ENCODE assay signal across 8 cellular contexts in the genomic region with DNA sequence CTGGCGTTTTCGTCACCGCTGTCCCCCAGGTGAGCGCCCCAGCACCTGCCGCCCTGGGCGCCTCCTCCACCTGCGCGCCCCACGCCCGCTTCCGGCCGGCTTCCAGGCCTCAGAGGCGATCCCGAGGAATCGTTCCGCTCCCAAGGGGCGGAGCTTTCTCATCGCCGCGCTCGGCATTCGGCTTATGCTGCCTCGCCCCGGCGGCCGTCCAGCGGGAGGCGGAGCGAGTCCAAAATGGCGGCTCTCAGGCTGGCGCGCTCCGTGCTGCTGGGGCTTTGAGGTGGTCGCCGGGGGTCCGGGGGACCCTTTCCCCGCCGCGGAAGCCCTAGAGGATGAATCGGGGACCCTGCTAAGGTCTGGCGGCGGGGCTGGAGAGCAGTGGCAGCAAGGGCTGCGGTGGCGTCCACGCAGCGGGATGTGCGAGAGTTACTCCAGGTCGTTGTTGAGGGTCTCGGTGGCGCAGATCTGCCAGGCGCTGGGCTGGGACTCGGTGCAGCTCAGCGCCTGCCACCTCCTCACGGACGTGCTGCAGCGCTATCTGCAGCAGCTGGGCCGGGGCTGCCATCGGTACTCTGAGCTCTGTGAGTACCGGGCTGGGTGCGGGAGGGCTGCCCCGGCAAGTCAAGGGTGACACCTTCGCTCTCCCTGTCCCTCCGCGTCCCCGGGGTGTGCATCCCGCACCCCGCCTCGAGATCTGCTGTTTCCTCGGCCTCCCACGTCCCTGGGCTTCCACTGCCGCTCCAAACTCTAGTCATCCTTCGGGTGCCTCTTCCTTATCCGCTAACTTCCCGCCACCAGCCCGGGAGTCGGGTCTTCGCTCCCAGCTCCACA. TPM values are rescaled to one million over a fixed set of nuclear protein-coding genes. Genes with fewer than 3 reads are reported as not detected.
DNase-seq lines count a peak whose midpoint lies in the region; ATAC-seq, FAIRE-seq and TF ChIP-seq lines count a peak whose summit lies in the region.

TSS of gene TAF3 (plus strand) at position 211 of the 831 bp plus-strand sequence. CDS start at position 416, 205 bp downstream.

- H3K9ac ChIP-seq in keratinocyte (ENCODE audit: control insufficient read depth, extremely low read depth, insufficient read depth, low read length): peak within 1 kb of the TSS; percentile 83

- no peaks in the 10 kb centered on the region for H3K36me3 ChIP-seq in keratinocyte (ENCODE audit: control insufficient read depth in 2 of 2, extremely low read depth in 1 of 2, insufficient read depth in 2 of 2, low read length in 2 of 2)

- H3K27ac Mint-ChIP-seq in central memory CD8-positive, alpha-beta T cell (ENCODE audit: low read depth): peak within 1 kb of the TSS; percentile 96

- dilution Hi-C loops in keratinocyte (cut with MboI; ENCODE audit: extremely low pct_ligation_motif_present, low sequenced_read_pairs): no loop called here

- in situ Hi-C loops in GM18951 (cut with MboI; ENCODE audit: low sequenced_read_pairs, unreplicated experiment): no loop called here

- no peaks in the 10 kb centered on the region for H3K27me3 Mint-ChIP-seq in central memory CD8-positive, alpha-beta T cell

- no peaks in the 10 kb centered on the region for H3K9me3 Mint-ChIP-seq in central memory CD8-positive, alpha-beta T cell

- peaks cover 20% of the 10 kb centered on the region for H3K36me3 Mint-ChIP-seq in central memory CD8-positive, alpha-beta T cell (ENCODE audit: insufficient read depth)

- no peaks in the 10 kb centered on the region for H4K20me1 ChIP-seq in keratinocyte (ENCODE audit: control insufficient read depth, extremely low read depth, insufficient read depth, low read length)

- H3K79me2 ChIP-seq in keratinocyte (ENCODE audit: control insufficient read depth, insufficient read depth, low read length): peaks cover 28% of the 10 kb centered on the region

- DNase-seq in AG09319 (ENCODE audit: extremely low read depth, low read depth): peak; percentile 52
- DNase-seq in NCI-H2227 treated with DMSO at 0.1 percent for 48 hours (lab: John Stamatoyannopoulos, UW): peak; percentile 70
- peak; percentile 84 to 87 for DNase-seq in central memory CD8-positive, alpha-beta T cell (ENCODE audit: low spot score in 2 of 2)
- DNase-seq in keratinocyte (ENCODE audit: low read depth, low spot score): no peak
- DNase-seq in stimulated activated CD4-positive, alpha-beta T cell treated with anti-CD3 and anti-CD28 coated beads, Interleukin-12 subunit alpha, Interleukin-12 subunit beta, amount 100 ng/mL, for 4 hours: peak; percentile 92

- peak within 1 kb of the TSS; percentile 100 for H2AFZ ChIP-seq in keratinocyte (ENCODE audit: control insufficient read depth, low read length)

- H3K4me2 ChIP-seq in keratinocyte (ENCODE audit: control insufficient read depth, extremely low read depth, insufficient read depth, low read depth, low read length): peak within 1 kb of the TSS; percentile 99

- no peaks in the 10 kb centered on the region for H3K9me1 ChIP-seq in keratinocyte (ENCODE audit: control insufficient read depth, extremely low read depth, insufficient read depth, low read length)

- peak within 1 kb of the TSS; percentile 96 for H3K4me3 Mint-ChIP-seq in central memory CD8-positive, alpha-beta T cell

- FAIRE-seq in keratinocyte (lab: Jason Lieb, UNC): no peak

- ATAC-seq in HG03159 (IDR thresholded peaks at IDR 0.05; ENCODE audit: unreplicated experiment): peak; percentile 89
- peak; percentile 89 to 91 for ATAC-seq in activated CD4-positive, CD25-positive, alpha-beta regulatory T cell treated with anti-CD3 and anti-CD28 coated beads, Interleukin-2, amount 50 U/mL, for 24 hours
- ATAC-seq in central memory CD8-positive, alpha-beta T cell (replicated peaks; ENCODE audit: extremely low read depth, poor library complexity, severe bottlenecking): peak; percentile 87

- no peaks in the 10 kb centered on the region for H3K27me3 ChIP-seq in keratinocyte (ENCODE audit: control insufficient read depth, extremely low read depth, insufficient read depth, low read length)

- peak; percentile 94 for TF ChIP-seq POLR2A in GM18951 (IDR thresholded peaks at IDR 0.05; ENCODE audit: extremely low read depth, insufficient read depth, insufficient read length)

- no peaks in the 10 kb centered on the region for H3K9me3 ChIP-seq in keratinocyte (ENCODE audit: control insufficient read depth, low read depth, low read length)

- H3K27ac ChIP-seq in keratinocyte (ENCODE audit: control insufficient read depth, insufficient read depth, low read length): peak within 1 kb of the TSS; percentile 64

- H3K4me1 ChIP-seq in keratinocyte (ENCODE audit: control insufficient read depth, extremely low read depth, insufficient read depth, low read length): peaks cover 7% of the 10 kb centered on the region

- H3K4me3 ChIP-seq in keratinocyte (ENCODE audit: control insufficient read depth in 2 of 3, extremely low read depth in 1 of 3, insufficient read depth in 2 of 3, low read depth in 1 of 3, low read length in 3 of 3): peak within 1 kb of the TSS; percentile 73 to 100 (median 89)

- TF ChIP-seq CTCF in AG09319 (IDR thresholded peaks at IDR 0.05; ENCODE audit: low read depth, low read length) (no peak), keratinocyte (optimal IDR thresholded peaks at IDR 0.05 in 1 of 3, IDR thresholded peaks at IDR 0.05 in 1 of 3, conservative IDR thresholded peaks at IDR 0.05 in 1 of 3; ENCODE audit: extremely low read depth in 1 of 3, insufficient read depth in 2 of 3, low read length in 3 of 3) (no peak)

- peaks cover 43% of the 10 kb centered on the region for H3K4me1 Mint-ChIP-seq in central memory CD8-positive, alpha-beta T cell

RNA-seq across cellular contexts. Expression of gene TAF3, which starts in this region (rescaled TPM):
- 0.80 to 4.1 TPM (median 2.0 TPM) in 3 replicates for polyA plus RNA-seq in keratinocyte
- 8.1 TPM for polyA plus RNA-seq in keratinocyte (2011; ENCODE audit: low read depth)
- 2.2 and 2.7 TPM in 2 replicates for polyA plus RNA-seq in keratinocyte (2011; cell fraction: cytosol; rRNA removed)
- polyA plus RNA-seq in keratinocyte (2011; cell fraction: nucleus; rRNA removed): 2.8 and 3.8 TPM in 2 replicates
- 3.9 and 5.5 TPM in 2 replicates for polyA plus RNA-seq in keratinocyte (2012; ENCODE audit: low replicate concordance)
- 0.82 to 1.9 TPM (median 1.8 TPM) in 3 replicates for polyA minus RNA-seq in keratinocyte
- polyA minus RNA-seq in keratinocyte (2011; cell fraction: cytosol; rRNA and poly(A)+ RNA removed): 1.2 TPM
- 1.8 and 4.1 TPM in 2 replicates for polyA minus RNA-seq in keratinocyte (2011; cell fraction: nucleus; rRNA and poly(A)+ RNA removed)
